In genomic region chr22:25510926-25511325, GRCh38 we compare ENCODE assay signal across 29 cellular contexts.
"Had no signal": no experiment of that assay in that cellular context is flagged by ENCODE, and none has a peak within 500 bp of the region (broad histone marks: within the 10 kb centered on the region; RNA-seq: fewer than 3 reads in every experiment).

No MANE protein-coding gene starts in this region.

- H3K4me3 ChIP-seq: esophagus muscularis mucosa, gastrocnemius medialis had no signal

- H3K36me3 ChIP-seq: brain microvascular endothelial cell, gastrocnemius medialis had no signal

- H3K27ac ChIP-seq: brain microvascular endothelial cell, esophagus muscularis mucosa, foreskin keratinocyte, gastrocnemius medialis had no signal

- H3K4me1 ChIP-seq: foreskin keratinocyte, gastrocnemius medialis had no signal

- ATAC-seq: activated naive CD4-positive, alpha-beta T cell treated with anti-CD3 and anti-CD28 coated beads, Interleukin-2, amount 50 U/mL, for 72 hours; activated T-cell treated with anti-CD3 and anti-CD28 coated beads, Interleukin-2, amount 50 U/mL, for 72 hours; effector memory CD8-positive, alpha-beta T cell; foreskin keratinocyte; gastrocnemius medialis had no signal

- FAIRE-seq: astrocyte, bronchial epithelial cell had no signal

- DNase-seq: activated CD4-positive, alpha-beta memory T cell treated with anti-CD3 and anti-CD28 coated beads, Interleukin-2, amount 10 ng/mL, durations not matched to agents 7 days and 5 days; activated CD4-positive, alpha-beta T cell treated with anti-CD3 and anti-CD28 coated beads for 1 hour; activated CD4-positive, alpha-beta T cell treated with anti-CD3 and anti-CD28 coated beads for 4 hours; activated CD4-positive, alpha-beta T cell treated with anti-CD3 and anti-CD28 coated beads, Interleukin-2, amount 10 ng/mL, durations not matched to agents 7 days and 5 days; activated CD4-positive, alpha-beta T cell treated with anti-CD3 and anti-CD28 coated beads, Interleukin-2, amount 50 U/mL, for 4 hours; activated CD4-positive, CD25-positive, alpha-beta regulatory T cell; activated CD8-positive, alpha-beta memory T cell treated with anti-CD3 and anti-CD28 coated beads, Interleukin-2, amount 50 U/mL, for 48 hours; activated gamma-delta T cell; activated naive CD4-positive, alpha-beta T cell; activated naive CD4-positive, alpha-beta T cell treated with anti-CD3 and anti-CD28 coated beads, Interleukin-2, amount 10 ng/mL, durations not matched to agents 7 days and 5 days; activated naive CD8-positive, alpha-beta T cell treated with anti-CD3 and anti-CD28 coated beads, Interleukin-2, amount 10 ng/mL, durations not matched to agents 7 days and 5 days; activated T-cell treated with anti-CD3 and anti-CD28 coated beads for 4 hours; activated T-cell treated with anti-CD3 and anti-CD28 coated beads, Interleukin-2, amount 50 U/mL, for 24 hours; activated T-cell treated with anti-CD3 and anti-CD28 coated beads, Interleukin-2, amount 50 U/mL, for 72 hours; anterior cingulate cortex; brain microvascular endothelial cell; cortex of kidney; dermis blood vessel endothelial cell; effector CD4-positive, alpha-beta T cell; effector memory CD8-positive, alpha-beta T cell; erythroblast; foreskin keratinocyte; gastrocnemius medialis; glutamatergic neuron; T-helper 2 cell had no signal

- H3K9me3 ChIP-seq: esophagus muscularis mucosa, gastrocnemius medialis had no signal

- H3K27me3 ChIP-seq: brain microvascular endothelial cell, esophagus muscularis mucosa, foreskin keratinocyte, gastrocnemius medialis had no signal
